Comparison of ENCODE assay signal across 28 cellular contexts in the genomic region with DNA sequence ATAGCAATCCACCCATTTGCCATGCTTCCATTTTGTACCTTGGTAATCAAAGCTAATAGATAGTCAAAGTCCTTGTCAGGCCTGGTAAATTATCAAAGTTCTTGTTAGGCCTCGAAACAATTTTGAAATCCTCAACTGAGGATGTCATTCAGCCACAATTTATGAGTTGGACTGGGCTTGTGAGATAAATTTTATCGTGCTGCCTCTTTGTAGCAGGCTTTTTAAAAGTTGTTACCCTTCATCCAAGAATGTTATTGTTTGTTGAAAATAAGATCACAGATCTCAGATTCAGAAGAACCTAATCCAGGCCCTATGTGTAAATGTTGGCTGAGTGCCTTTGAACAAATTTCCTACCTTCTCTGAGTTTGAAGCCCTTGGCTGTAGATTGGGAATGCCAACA.
"Had no signal": no experiment of that assay in that cellular context is flagged by ENCODE, and none has a peak within 500 bp of the region (broad histone marks: within the 10 kb centered on the region; RNA-seq: fewer than 3 reads in every experiment).

No MANE protein-coding gene starts in this region.

- H3K4me1 ChIP-seq: colonic mucosa, foreskin keratinocyte, gastrocnemius medialis had no signal

- H3K4me2 ChIP-seq: hepatocyte had no signal

- ATAC-seq: effector memory CD8-positive, alpha-beta T cell; esophagus mucosa; foreskin keratinocyte; gastrocnemius medialis; gastroesophageal sphincter; heart left ventricle; heart right ventricle had no signal

- FAIRE-seq: endometrium, endothelial cell of umbilical vein, frontal cortex had no signal

- H3K36me3 ChIP-seq: colonic mucosa, esophagus muscularis mucosa, esophagus squamous epithelium, gastrocnemius medialis, gastroesophageal sphincter, heart left ventricle, heart right ventricle had no signal

- H3K9me3 ChIP-seq: colonic mucosa, esophagus muscularis mucosa, esophagus squamous epithelium, gastrocnemius medialis, gastroesophageal sphincter, heart left ventricle, heart right ventricle had no signal

- DNase-seq: colonic mucosa; cortex of kidney; dermis blood vessel endothelial cell; dorsolateral prefrontal cortex; effector CD4-positive, alpha-beta T cell; effector CD8-positive, alpha-beta T cell; effector memory CD4-positive, alpha-beta T cell; effector memory CD8-positive, alpha-beta T cell; endodermal cell; erythroblast; esophagus squamous epithelium; foreskin fibroblast; foreskin keratinocyte; foreskin melanocyte; gastrocnemius medialis; glutamatergic neuron; head of caudate nucleus; heart left ventricle; heart right ventricle had no signal

- H3K79me2 ChIP-seq: hepatocyte had no signal

- H3K27ac ChIP-seq: colonic mucosa, coronary artery, dorsolateral prefrontal cortex, epithelial cell of prostate, esophagus muscularis mucosa, esophagus squamous epithelium, foreskin keratinocyte, gastrocnemius medialis, gastroesophageal sphincter, heart left ventricle, heart right ventricle, hepatocyte had no signal

- H3K4me3 ChIP-seq: colonic mucosa, coronary artery, dorsolateral prefrontal cortex, esophagus muscularis mucosa, esophagus squamous epithelium, gastrocnemius medialis, gastroesophageal sphincter, heart left ventricle, heart right ventricle, hepatocyte had no signal

- H2AFZ ChIP-seq: hepatocyte had no signal

- H3K27me3 ChIP-seq: colonic mucosa, dorsolateral prefrontal cortex, esophagus muscularis mucosa, esophagus squamous epithelium, gastrocnemius medialis, gastroesophageal sphincter, hepatocyte had no signal
